ENCODE assay signal across 22 cellular contexts in the genomic region with DNA sequence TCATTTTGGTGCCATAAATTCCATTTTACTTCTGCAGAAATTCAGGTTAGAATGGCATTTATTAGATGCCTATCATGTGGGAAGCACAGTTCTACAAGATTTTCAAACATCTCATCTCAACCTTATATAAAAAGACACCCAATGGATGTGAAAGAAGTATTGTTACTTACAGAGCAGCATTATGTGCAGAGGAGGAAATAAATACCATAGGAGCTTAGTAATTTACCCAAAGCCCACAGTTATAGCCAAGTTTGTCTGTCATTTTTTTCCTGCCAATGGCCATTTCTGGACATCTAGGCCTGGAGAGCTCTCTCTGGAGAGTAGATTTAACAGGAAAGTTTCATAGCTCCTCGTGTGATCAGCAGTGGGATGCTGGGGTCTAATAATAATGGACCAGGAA.
A peak's percentile ranks its signal among the peaks of the same experiment; 100 is the strongest.
DNase-seq lines count a peak whose midpoint lies in the region; ATAC-seq and TF ChIP-seq lines count a peak whose summit lies in the region.
"Had no signal": no experiment of that assay in that cellular context is flagged by ENCODE, and none has a peak within 500 bp of the region (broad histone marks: within the 10 kb centered on the region; RNA-seq: fewer than 3 reads in every experiment).

No MANE protein-coding gene starts in this region.

- H2BK20ac ChIP-seq in IMR-90 (ENCODE audit: low read depth, low read length) = peak overlapping the region; percentile 83

- no peaks in the 10 kb centered on the region for H3K27me3 ChIP-seq in IMR-90 (ENCODE audit: control insufficient read depth, insufficient read depth, low read length)
- no peaks in the 10 kb centered on the region for H3K27me3 ChIP-seq in osteoblast (ENCODE audit: insufficient read depth, low read length)
- no peaks in the 10 kb centered on the region for H3K27me3 ChIP-seq in mammary epithelial cell (ENCODE audit: insufficient read depth, low read length)
- H3K27me3 ChIP-seq: BLaER1 treated with 17β-estradiol and CSF1 and Interleukin-3, amounts not matched to agents 10 nM and 100 nM; MG63 had no signal

- H3K18ac ChIP-seq in IMR-90 (ENCODE audit: low read depth, low read length) = peak overlapping the region; percentile 80

- H3K9me3 ChIP-seq in IMR-90 (ENCODE audit: control insufficient read depth, insufficient read depth, low read length) (no peaks in the 10 kb centered on the region), osteoblast (ENCODE audit: low read depth, low read length) (no peaks in the 10 kb centered on the region), mammary epithelial cell (replicated peaks; ENCODE audit: insufficient read depth, low read length) (no peaks in the 10 kb centered on the region)
- H3K9me3 ChIP-seq: BLaER1 treated with 17β-estradiol and CSF1 and Interleukin-3, amounts not matched to agents 10 nM and 100 nM; Caco-2 had no signal

- H3K4me2 ChIP-seq in IMR-90 (ENCODE audit: low read depth, low read length) = no peak overlapping the region
- no peak overlapping the region for H3K4me2 ChIP-seq in osteoblast (ENCODE audit: insufficient read depth, low read length)
- H3K4me2 ChIP-seq in mammary epithelial cell (ENCODE audit: insufficient read depth, low read depth, low read length) = no peak overlapping the region
- H3K4me2 ChIP-seq: BLaER1 treated with 17β-estradiol and CSF1 and Interleukin-3, amounts not matched to agents 10 nM and 100 nM had no signal

- intact Hi-C loops in IMR-90 (cut with micrococcal nuclease) (loop anchor here (5.0 to 10.0 kb wide), 2 partner anchors 243 to 615 kb away; no protein-coding TSS in a partner anchor), mammary epithelial cell (cut with micrococcal nuclease) (no loop called here)

- H3K27ac ChIP-seq in C4-2B (peak overlapping the region; percentile 97; the same call in 1 of the 2 replicates), IMR-90 (ENCODE audit: insufficient read depth, low read length) (no peak overlapping the region), osteoblast (ENCODE audit: low read depth, low read length) (no peak overlapping the region), mammary epithelial cell (ENCODE audit: insufficient read depth, low read depth, low read length) (no peak overlapping the region)
- H3K27ac ChIP-seq: BLaER1 treated with 17β-estradiol and CSF1 and Interleukin-3, amounts not matched to agents 10 nM and 100 nM; RWPE1 had no signal

- WGBS in IMR-90 (ENCODE audit: extremely low coverage in 2 of 2, insufficient read length in 1 of 2), 2 experiments = no CpG with 5 or more reads among the region's 1 CpG
- 40% methylated on average over 1 of the region's 1 CpG for WGBS in mammary epithelial cell (ENCODE audit: low coverage, missing lambda C conversion rate)

- no peak overlapping the region for H3K9ac ChIP-seq in IMR-90 (ENCODE audit: low read depth, low read length)
- no peak overlapping the region for H3K9ac ChIP-seq in mammary epithelial cell (ENCODE audit: insufficient read depth, low read length)
- H3K9ac ChIP-seq: BLaER1 treated with 17β-estradiol and CSF1 and Interleukin-3, amounts not matched to agents 10 nM and 100 nM had no signal

- CTCF ChIA-PET in IMR-90 (lab: Yijun Ruan, JAX) (interaction anchor here (0.6 kb wide), 1 partner anchor 87 kb away, joined by 5 read pairs; no protein-coding TSS in a partner anchor), mammary epithelial cell (lab: Charles Lee; ENCODE audit: low non-redundant PET) (no interaction called here)

- dilution Hi-C loops in IMR-90 (cut with HindIII; ENCODE audit: low sequenced_read_pairs, unreplicated experiment) (no loop called here), mammary epithelial cell (cut with HindIII; ENCODE audit: low sequenced_read_pairs) (no loop called here)

- TF ChIP-seq RAD21 in IMR-90 (IDR thresholded peaks at IDR 0.05; ENCODE audit: low read length) = no peak

- TF ChIP-seq CTCF in C4-2B (conservative IDR thresholded peaks at IDR 0.05) = no peak
- no peak for TF ChIP-seq CTCF in IMR-90 (conservative IDR thresholded peaks at IDR 0.05; ENCODE audit: low read depth, low read length)
- no peak for TF ChIP-seq CTCF in osteoblast (IDR thresholded peaks at IDR 0.05; ENCODE audit: extremely low read depth, low read depth, low read length)
- no peak for TF ChIP-seq CTCF in mammary epithelial cell (conservative IDR thresholded peaks at IDR 0.05 in 1 of 2, IDR thresholded peaks at IDR 0.05 in 1 of 2; ENCODE audit: extremely low read depth in 1 of 2, insufficient read depth in 1 of 2, low read depth in 1 of 2, low read length in 2 of 2)

- no peak for TF ChIP-seq POLR2A in IMR-90 (IDR thresholded peaks at IDR 0.05; ENCODE audit: low read depth, low read length)

- no peak for ATAC-seq in IMR-90 (ENCODE audit: low read depth)
- no peak for ATAC-seq in GM19035 (IDR thresholded peaks at IDR 0.05; ENCODE audit: unreplicated experiment)

- DNase-seq in IMR-90 (peak; percentile 18), astrocyte of the hippocampus (ENCODE audit: low read depth, low spot score) (peak; percentile 21), osteoblast (ENCODE audit: insufficient read length, low spot score, missing footprints) (no peak), NCI-H2227 (lab: John Stamatoyannopoulos, UW; ENCODE audit: unreplicated experiment) (no peak), mammary epithelial cell (no peak)
- DNase-seq: AML-193; Caco-2; CD4-positive, alpha-beta memory T cell; EL; GDM1; H7; KG1; MG63; NCI-H1105 treated with DMSO at 0.1 percent for 48 hours; NCI-H146; NCI-H2029; NCI-H526 treated with DMSO at 0.1 percent for 48 hours; SHP77 had no signal

- no peak overlapping the region for H3K23ac ChIP-seq in IMR-90 (ENCODE audit: low read depth, low read length)

- H3K14ac ChIP-seq in IMR-90 (replicated peaks; ENCODE audit: low read depth, low read length) = peak overlapping the region; percentile 29; the same call in 1 of the 2 replicates

- no peak overlapping the region for H3K4me3 ChIP-seq in IMR-90 (ENCODE audit: insufficient read depth, low read depth, low read length)
- no peak overlapping the region for H3K4me3 ChIP-seq in osteoblast (ENCODE audit: insufficient read depth, low read length)
- no peak overlapping the region for H3K4me3 ChIP-seq in mammary epithelial cell (replicated peaks in 1 of 3; ENCODE audit: insufficient read depth in 1 of 3, low read depth in 2 of 3, low read length in 3 of 3)
- H3K4me3 ChIP-seq: BLaER1 treated with 17β-estradiol and CSF1 and Interleukin-3, amounts not matched to agents 10 nM and 100 nM; MG63 had no signal

- peak overlapping the region; percentile 36; the same call in 1 of the 2 replicates for H4K91ac ChIP-seq in IMR-90 (ENCODE audit: insufficient read depth, low read depth, low read length)

- H2BK15ac ChIP-seq in IMR-90 (ENCODE audit: low read depth, low read length) = peak overlapping the region; percentile 80; the same call in 1 of the 3 replicates

- H4K8ac ChIP-seq in IMR-90 (ENCODE audit: low read depth in 2 of 2, low read length in 2 of 2) = peak overlapping the region in 1 of 2 experiments; percentile 31; a peak in 1 of 4 replicates

- H4K20me1 ChIP-seq in IMR-90 (ENCODE audit: insufficient read depth, low read length) = no peaks in the 10 kb centered on the region
- no peaks in the 10 kb centered on the region for H4K20me1 ChIP-seq in osteoblast (ENCODE audit: insufficient read depth, low read length)
- H4K20me1 ChIP-seq in mammary epithelial cell (ENCODE audit: insufficient read depth, low read length) = no peaks in the 10 kb centered on the region
- H4K20me1 ChIP-seq: BLaER1 treated with 17β-estradiol and CSF1 and Interleukin-3, amounts not matched to agents 10 nM and 100 nM had no signal

- in situ Hi-C loops in IMR-90 (cut with MboI; ENCODE audit: low sequenced_read_pairs) (no loop called here), mammary epithelial cell (cut with MboI; ENCODE audit: low sequenced_read_pairs in 2 of 2) (no loop called here)

- peak overlapping the region; percentile 65; the same call in 1 of the 2 replicates for H4K5ac ChIP-seq in IMR-90 (ENCODE audit: low read depth, low read length)

- BruUV-seq in IMR-90 (replicated peaks; lab: Mats Ljungman, UMichigan) (no TSS peak), mammary epithelial cell (replicated peaks; lab: Mats Ljungman, UMichigan) (no TSS peak)

- no peaks in the 10 kb centered on the region for H3K9me1 ChIP-seq in IMR-90 (ENCODE audit: insufficient read depth, low read length)

- peak overlapping the region; percentile 42 for H3K4ac ChIP-seq in IMR-90 (ENCODE audit: low read depth, low read length)

- no peak overlapping the region for H2AK9ac ChIP-seq in IMR-90 (replicated peaks; ENCODE audit: low read depth, low read length, poor library complexity)

- H3K56ac ChIP-seq in IMR-90 (ENCODE audit: extremely low read depth, insufficient read depth, low read length) = no peak overlapping the region

- H3K36me3 ChIP-seq in IMR-90 (ENCODE audit: control insufficient read depth, insufficient read depth, low read length) (no peaks in the 10 kb centered on the region), osteoblast (ENCODE audit: insufficient read depth, low read length) (no peaks in the 10 kb centered on the region), mammary epithelial cell (ENCODE audit: insufficient read depth, low read length) (no peaks in the 10 kb centered on the region)
- H3K36me3 ChIP-seq: BLaER1 treated with 17β-estradiol and CSF1 and Interleukin-3, amounts not matched to agents 10 nM and 100 nM; MG63 had no signal

- H2AFZ ChIP-seq in IMR-90 (replicated peaks; ENCODE audit: low read length, poor library complexity) (no peak overlapping the region), osteoblast (ENCODE audit: low read length) (peak overlapping the region; percentile 6), mammary epithelial cell (ENCODE audit: low read depth, low read length) (no peak overlapping the region)

- H2BK120ac ChIP-seq in IMR-90 (ENCODE audit: low read depth, low read length) = peak overlapping the region; percentile 67

- H3K4me1 ChIP-seq in IMR-90 (ENCODE audit: control insufficient read depth, insufficient read depth, low read length) (peaks cover 5% of the 10 kb centered on the region), osteoblast (ENCODE audit: insufficient read depth, low read length) (peaks cover 12% of the 10 kb centered on the region), mammary epithelial cell (ENCODE audit: insufficient read depth, low read length) (no peaks in the 10 kb centered on the region)

- 0 out of 2 replicates have a peak overlapping the region, but pooled peaks have one; percentile 24 for H2AK5ac ChIP-seq in IMR-90 (ENCODE audit: low read depth, low read length)

- no peak overlapping the region for H2BK5ac ChIP-seq in IMR-90 (ENCODE audit: low read depth, low read length, poor library complexity, severe bottlenecking)

- H3K79me2 ChIP-seq in osteoblast (ENCODE audit: insufficient read depth, low read length) = no peaks in the 10 kb centered on the region
- H3K79me2 ChIP-seq in mammary epithelial cell (ENCODE audit: insufficient read depth, low read length) = no peaks in the 10 kb centered on the region

- POLR2A ChIA-PET in IMR-90 (lab: Charles Lee; ENCODE audit: unreplicated experiment) = no interaction called here

- H3K79me1 ChIP-seq in IMR-90 (ENCODE audit: low read depth in 1 of 2, low read length in 2 of 2) = no peaks in the 10 kb centered on the region

TF ChIP-seq in IMR-90, 13 proteins besides CTCF, POLR2A, EP300 and RAD21 (continues in another document):
- TF ChIP-seq NFE2L2 (IDR thresholded peaks at IDR 0.05; ENCODE audit: low read depth, low read length) = no peak
- no peak for TF ChIP-seq MXI1 (IDR thresholded peaks at IDR 0.05; ENCODE audit: borderline replicate concordance, low read depth, low read length)
- no peak for TF ChIP-seq CHD1 (IDR thresholded peaks at IDR 0.05; ENCODE audit: low read depth, low read length)

Comparison
In these comparisons a context has a peak if more than half of its experiments do, and no peak if none do; other contexts are left out.
1. DNase-seq: peak in IMR-90 (single experiment) and astrocyte of the hippocampus (single experiment); none in osteoblast (single experiment), NCI-H2227 (single experiment) and mammary epithelial cell (single experiment).